ENCODE assay signal across 26 cellular contexts in the genomic region with DNA sequence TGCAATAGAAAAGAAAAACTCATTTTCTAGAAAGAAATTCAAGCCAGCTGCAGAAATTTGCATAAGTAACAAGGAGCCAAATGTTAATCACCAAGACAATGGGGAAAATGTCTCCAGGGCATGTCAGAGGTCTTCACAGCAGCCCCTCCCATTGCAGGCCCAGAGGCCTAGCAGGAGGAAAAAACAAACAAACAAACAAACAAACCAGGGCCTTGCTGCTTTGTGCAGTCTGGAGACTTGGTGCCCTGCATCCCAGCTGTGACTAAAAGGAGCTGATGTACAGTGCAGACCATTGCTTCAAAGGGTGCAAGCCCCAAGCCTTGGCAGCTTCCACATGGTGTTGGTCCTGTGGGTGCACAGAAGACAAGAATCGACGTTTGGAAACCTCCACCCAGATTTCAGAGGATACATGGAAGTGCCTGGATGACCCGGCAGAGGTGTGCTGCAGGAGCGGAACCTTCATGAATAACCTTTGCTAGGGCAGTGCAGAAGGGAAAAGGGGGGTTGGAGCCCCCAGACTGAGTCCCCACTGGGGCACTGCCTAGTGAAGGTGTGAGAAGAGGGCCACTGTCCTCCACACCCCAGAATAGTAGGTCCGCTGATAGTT.
"Had no signal": no experiment of that assay in that cellular context is flagged by ENCODE, and none has a peak within 500 bp of the region (broad histone marks: within the 10 kb centered on the region; RNA-seq: fewer than 3 reads in every experiment).

No MANE protein-coding gene starts in this region.

- H3K27ac ChIP-seq: ascending aorta, body of pancreas, KMS-11, Peyer's patch had no signal

- DNase-seq: activated CD4-positive, alpha-beta T cell treated with anti-CD3 and anti-CD28 coated beads for 48 hours; activated CD4-positive, alpha-beta T cell treated with anti-CD3 and anti-CD28 coated beads, Interleukin-2, amount 50 U/mL, for 4 hours; activated CD4-positive, CD25-positive, alpha-beta regulatory T cell treated with anti-CD3 and anti-CD28 coated beads, Interleukin-2, amount 50 U/mL, for 72 hours; activated CD8-positive, alpha-beta T cell treated with anti-CD3 and anti-CD28 coated beads, Interleukin-2, amount 10 ng/mL, durations not matched to agents 7 days and 5 days; activated effector memory CD4-positive, alpha-beta T cell treated with Interleukin-2 at 50 U/mL for 16 hours; activated naive CD4-positive, alpha-beta T cell; activated naive CD8-positive, alpha-beta T cell treated with anti-CD3 and anti-CD28 coated beads, Interleukin-2, amount 50 U/mL, for 24 hours; activated T-cell treated with anti-CD3 and anti-CD28 coated beads, Interleukin-2, amount 50 U/mL, for 24 hours; amniotic stem cell; body of pancreas; central memory CD4-positive, alpha-beta T cell; MM.1S; NCI-H1105; NCI-H1436; NCI-H1694 treated with DMSO at 0.1 percent for 48 hours; NCI-H2029 treated with DMSO at 0.1 percent for 48 hours; NCI-H345; NCI-H510A treated with DMSO at 0.1 percent for 48 hours; Peyer's patch; SHP77 had no signal

- FAIRE-seq: bronchial epithelial cell had no signal

- H3K9ac ChIP-seq: KMS-11 had no signal

- H3K4me1 ChIP-seq: ascending aorta, body of pancreas had no signal

- H3K9me3 Mint-ChIP-seq: T-helper 1 cell treated with Interleukin-12 subunit alpha and Interleukin-12 subunit beta and Interleukin-4 antibody, amounts not matched to agents 30 μg/mL and 1 μg/mL, for 36 hours had no signal

- H3K27me3 ChIP-seq: ascending aorta, body of pancreas, Peyer's patch had no signal

- H3K4me2 ChIP-seq: KMS-11 had no signal

- H3K4me3 Mint-ChIP-seq: activated CD8-positive, alpha-beta T cell treated with anti-CD3 and anti-CD28 coated beads, Interleukin-2, amount 10 ng/mL, durations not matched to agents 7 days and 5 days; activated naive CD8-positive, alpha-beta T cell treated with anti-CD3 and anti-CD28 coated beads, Interleukin-2, amount 50 U/mL, for 24 hours; activated T-cell treated with anti-CD3 and anti-CD28 coated beads, Interleukin-2, amount 50 U/mL, for 24 hours; activated T-helper 1 cell treated with anti-CD3 and anti-CD28 coated beads, Interleukin-12 subunit alpha, Interleukin-12 subunit beta, Interleukin-2, Interleukin-4 antibody, amounts not matched to agents 30 ng/mL and 10 ng/mL and 1 ng/mL, durations not matched to agents 14 hours and 24 hours and 36 hours; T-helper 1 cell treated with Interleukin-12 subunit alpha and Interleukin-12 subunit beta and Interleukin-4 antibody, amounts not matched to agents 30 μg/mL and 1 μg/mL, for 36 hours had no signal

- H3K27ac Mint-ChIP-seq: activated CD8-positive, alpha-beta T cell treated with anti-CD3 and anti-CD28 coated beads, Interleukin-2, amount 10 ng/mL, durations not matched to agents 7 days and 5 days; activated naive CD4-positive, alpha-beta T cell treated with anti-CD3 and anti-CD28 coated beads, Interleukin-2, amount 50 U/mL, for 72 hours; activated naive CD8-positive, alpha-beta T cell treated with anti-CD3 and anti-CD28 coated beads, Interleukin-2, amount 50 U/mL, for 24 hours; activated T-cell treated with anti-CD3 and anti-CD28 coated beads, Interleukin-2, amount 50 U/mL, for 24 hours; activated T-helper 1 cell treated with anti-CD3 and anti-CD28 coated beads, Interleukin-12 subunit alpha, Interleukin-12 subunit beta, Interleukin-2, Interleukin-4 antibody, amounts not matched to agents 30 ng/mL and 10 ng/mL and 1 ng/mL, durations not matched to agents 14 hours and 24 hours and 36 hours; T-helper 1 cell treated with Interleukin-12 subunit alpha and Interleukin-12 subunit beta and Interleukin-4 antibody, amounts not matched to agents 30 μg/mL and 1 μg/mL, for 36 hours had no signal

- H3K36me3 ChIP-seq: ascending aorta, Peyer's patch had no signal

- H3K4me3 ChIP-seq: ascending aorta, body of pancreas, Peyer's patch had no signal

- H3K9me3 ChIP-seq: ascending aorta, body of pancreas, Peyer's patch had no signal
